In genomic region chr2:52857722-52858121, GRCh38 we compare ENCODE assay signal across 27 cellular contexts.
"Had no signal": no experiment of that assay in that cellular context is flagged by ENCODE, and none has a peak within 500 bp of the region (broad histone marks: within the 10 kb centered on the region; RNA-seq: fewer than 3 reads in every experiment).

No MANE protein-coding gene starts in this region.

- ATAC-seq: left colon; left lung; lower lobe of right lung; mucosa of descending colon; naive thymus-derived CD4-positive, alpha-beta T cell; natural killer cell treated with Interleukin-12 subunit alpha and Interleukin-12 subunit beta and Interleukin-15 and Interleukin-18, amount 100 ng/mL, for 72 hours; right cardiac atrium; sciatic nerve; stimulated activated effector memory CD8-positive, alpha-beta T cell treated with anti-CD3 and anti-CD28 coated beads, Interleukin-12 subunit alpha, Interleukin-12 subunit beta, amount 100 ng/mL, for 72 hours had no signal

- FAIRE-seq: islet of Langerhans, kidney had no signal

- H3K4me3 ChIP-seq: left lung, lower lobe of right lung, mucosa of descending colon, ovary, prostate gland, skin epidermis, suprapubic skin, thoracic aorta, tibial artery, uterus had no signal

- H3K9me3 ChIP-seq: lower lobe of right lung, ovary, prostate gland, suprapubic skin, thoracic aorta, tibial artery, uterus had no signal

- H3K27ac ChIP-seq: left lung, lower lobe of right lung, ovary, prostate gland, skin epidermis, suprapubic skin, thoracic aorta, tibial artery, uterus had no signal

- H3K4me1 ChIP-seq: left lung, lower lobe of right lung, prostate gland, suprapubic skin, tibial artery, uterus had no signal

- DNase-seq: hypothalamus; immature natural killer cell; kidney; left colon; left lung; lower lobe of right lung; midbrain; mucosa of descending colon; naive thymus-derived CD4-positive, alpha-beta T cell; ovary; retina; right cardiac atrium; stimulated activated CD4-positive, alpha-beta T cell treated with anti-CD3 and anti-CD28 coated beads, Interleukin-12 subunit alpha, Interleukin-12 subunit beta, amount 100 ng/mL, for 4 hours; stimulated activated CD4-positive, alpha-beta T cell treated with anti-CD3 and anti-CD28 coated beads, Interleukin-15, amount 100 ng/mL, for 24 hours; stimulated activated CD4-positive, alpha-beta T cell treated with anti-CD3 and anti-CD28 coated beads, Interleukin-2, amount 100 ng/mL, for 24 hours; stimulated activated CD4-positive, alpha-beta T cell treated with anti-CD3 and anti-CD28 coated beads, Interleukin-4, amount 100 ng/mL, for 1 hour; stimulated activated naive CD4-positive, alpha-beta T cell; tibial artery; uterus had no signal
